Comparison of ENCODE assay signal across 8 cellular contexts in the genomic region with DNA sequence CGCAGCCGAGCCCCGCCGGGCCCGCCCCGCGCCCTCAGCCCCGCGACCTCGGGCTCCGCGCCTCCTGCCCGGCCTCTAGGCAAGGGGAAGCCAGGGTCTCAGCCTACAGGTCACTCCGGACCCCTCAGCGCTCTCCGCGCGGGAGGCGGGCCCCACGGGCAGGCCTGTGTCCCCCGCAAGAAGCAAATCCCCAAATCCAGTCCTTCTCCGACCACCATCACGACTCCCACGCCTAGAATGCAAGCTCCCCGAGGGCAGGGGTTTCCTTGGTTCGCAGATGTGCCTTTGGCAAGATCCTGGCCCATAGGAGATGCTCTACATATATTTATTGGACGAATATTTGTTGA. TPM values are rescaled to one million over a fixed set of nuclear protein-coding genes. Genes with fewer than 3 reads are reported as not detected.
DNase-seq lines count a peak whose midpoint lies in the region; FAIRE-seq and TF ChIP-seq lines count a peak whose summit lies in the region.

No MANE protein-coding gene starts in this region.

- no peaks in the 10 kb centered on the region for H4K20me1 ChIP-seq in KMS-11 (ENCODE audit: insufficient read depth)

- peak overlapping the region; percentile 33 for H3K4me3 ChIP-seq in KMS-11 (IDR thresholded peaks at IDR 0.05; ENCODE audit: insufficient read depth, low read depth, low read length)

- H3K27me3 Mint-ChIP-seq in endothelial cell (ENCODE audit: unreplicated experiment) = peaks cover 15% of the 10 kb centered on the region
- peaks cover 4% of the 10 kb centered on the region for H3K27me3 Mint-ChIP-seq in nephron (ENCODE audit: low read depth)

- H3K27ac Mint-ChIP-seq in endothelial cell (ENCODE audit: unreplicated experiment) (peak overlapping the region; percentile 84), nephron (peak overlapping the region; percentile 81 to 97 (median 93))

- no peaks in the 10 kb centered on the region for H3K27me3 ChIP-seq in KMS-11 (ENCODE audit: insufficient read depth, low read depth)

- H3K36me3 Mint-ChIP-seq in endothelial cell (ENCODE audit: low read depth, unreplicated experiment) (peaks cover 17% of the 10 kb centered on the region), nephron (ENCODE audit: low read depth) (peaks cover 38% of the 10 kb centered on the region)

- H2AFZ ChIP-seq in KMS-11 (ENCODE audit: low read depth) = peak overlapping the region; percentile 90

- no peaks in the 10 kb centered on the region for H3K36me3 ChIP-seq in KMS-11 (ENCODE audit: insufficient read depth)

- H3K4me1 ChIP-seq in KMS-11 (ENCODE audit: low read depth, poor library complexity, severe bottlenecking) = no peaks in the 10 kb centered on the region

- H3K27ac ChIP-seq in 22Rv1 (peak overlapping the region; percentile 83), KMS-11 (no peak overlapping the region)

- H3K4me2 ChIP-seq in KMS-11 = peak overlapping the region; percentile 39; the same call in 1 of the 2 replicates

- peak overlapping the region; percentile 30; the same call in 1 of the 2 replicates for H3K9ac ChIP-seq in KMS-11

- H3K9me3 Mint-ChIP-seq in endothelial cell (ENCODE audit: unreplicated experiment) = peaks cover 5% of the 10 kb centered on the region
- peaks cover 29% of the 10 kb centered on the region for H3K9me3 Mint-ChIP-seq in nephron

- H3K4me3 Mint-ChIP-seq in endothelial cell (ENCODE audit: unreplicated experiment) = peak overlapping the region; percentile 94
- peak overlapping the region; percentile 88 to 93 (median 89) for H3K4me3 Mint-ChIP-seq in nephron

- no peak for FAIRE-seq in GM19239 (lab: Jason Lieb, UNC)

- peaks cover 7% of the 10 kb centered on the region for H3K4me1 Mint-ChIP-seq in endothelial cell (ENCODE audit: unreplicated experiment)
- H3K4me1 Mint-ChIP-seq in nephron = peaks cover 22% of the 10 kb centered on the region

- DNase-seq in endothelial cell (ENCODE audit: low spot score) = no peak
- DNase-seq in dermis blood vessel endothelial cell = no peak
- no peak for DNase-seq in NCI-H2171 treated with DMSO at 0.1 percent for 48 hours (lab: John Stamatoyannopoulos, UW)
- DNase-seq in GM19239 (ENCODE audit: insufficient read length, low spot score) = no peak
- DNase-seq in glomerular visceral epithelial cell (ENCODE audit: extremely low spot score) = no peak

- no peaks in the 10 kb centered on the region for H3K79me2 ChIP-seq in KMS-11 (ENCODE audit: insufficient read depth, low read depth)

- TF ChIP-seq CTCF in 22Rv1 (IDR thresholded peaks at IDR 0.05) (no peak), KMS-11 (conservative IDR thresholded peaks at IDR 0.05; ENCODE audit: low read depth, low read length) (no peak), endothelial cell (IDR thresholded peaks at IDR 0.05; ENCODE audit: unreplicated experiment) (no peak), nephron (IDR thresholded peaks at IDR 0.05; ENCODE audit: unreplicated experiment in 3 of 3) (no peak)

RNA-seq across cellular contexts. Expression of gene CCDC149, which starts 0.2 kb away (rescaled TPM):
- total RNA-seq in endothelial cell (ENCODE audit: unreplicated experiment) = 4.0 TPM
- 13.3 and 16.9 TPM in 2 replicates for total RNA-seq in dermis blood vessel endothelial cell
